Comparison of ENCODE assay signal across 1 cellular context in genomic region chr1:27157194-27157593, GRCh38.
TF ChIP-seq lines count a peak whose summit lies in the region.

No MANE protein-coding gene starts in this region.

TF ChIP-seq in K562, 482 proteins besides CTCF, POLR2A, EP300 and RAD21 (continued from another document and continues in another):
- TF ChIP-seq, protein P1, sequence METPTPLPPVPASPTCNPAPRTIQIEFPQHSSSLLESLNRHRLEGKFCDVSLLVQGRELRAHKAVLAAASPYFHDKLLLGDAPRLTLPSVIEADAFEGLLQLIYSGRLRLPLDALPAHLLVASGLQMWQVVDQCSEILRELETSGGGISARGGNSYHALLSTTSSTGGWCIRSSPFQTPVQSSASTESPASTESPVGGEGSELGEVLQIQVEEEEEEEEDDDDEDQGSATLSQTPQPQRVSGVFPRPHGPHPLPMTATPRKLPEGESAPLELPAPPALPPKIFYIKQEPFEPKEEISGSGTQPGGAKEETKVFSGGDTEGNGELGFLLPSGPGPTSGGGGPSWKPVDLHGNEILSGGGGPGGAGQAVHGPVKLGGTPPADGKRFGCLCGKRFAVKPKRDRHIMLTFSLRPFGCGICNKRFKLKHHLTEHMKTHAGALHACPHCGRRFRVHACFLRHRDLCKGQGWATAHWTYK (CRISPR knock-in tag; IDR thresholded peaks at IDR 0.05): no peak
- TF ChIP-seq MTA2 (IDR thresholded peaks at IDR 0.05; ENCODE audit: low read depth) (peak; percentile 77), ZNF395 (CRISPR knock-in tag; IDR thresholded peaks at IDR 0.05) (0 out of 2 replicates have a peak, but pooled peaks have one; percentile 21), MEF2D (tag; conservative IDR thresholded peaks at IDR 0.05; ENCODE audit: low read depth) (0 out of 2 replicates have a peak, but pooled peaks have one; percentile 12), SMC3 (conservative IDR thresholded peaks at IDR 0.05; ENCODE audit: insufficient read depth, low read depth, low read length) (no peak), GATAD2A (IDR thresholded peaks at IDR 0.05) (peak; percentile 56; the same call in 1 of the 2 replicates), ZNF398 (CRISPR knock-in tag; IDR thresholded peaks at IDR 0.05) (no peak), CBX3 (IDR thresholded peaks at IDR 0.05; ENCODE audit: borderline replicate concordance in 1 of 2, low read length in 2 of 2) (peak in 1 of 2 experiments; percentile 64; a peak in 1 of 3 replicates), HDAC2 (IDR thresholded peaks at IDR 0.05) (peak; percentile 81; the same call in 1 of the 2 replicates), SAP30 (IDR thresholded peaks at IDR 0.05; ENCODE audit: borderline replicate concordance, insufficient read depth, low read depth, low read length, poor library complexity, severe bottlenecking) (no peak), CTBP1 (IDR thresholded peaks at IDR 0.05; ENCODE audit: borderline replicate concordance) (0 out of 2 replicates have a peak, but pooled peaks have one; percentile 26), LARP7 (IDR thresholded peaks at IDR 0.05) (no peak), ELF4 (CRISPR knock-in tag; IDR thresholded peaks at IDR 0.05) (0 out of 2 replicates have a peak, but pooled peaks have one; percentile 33), CHD7 (IDR thresholded peaks at IDR 0.05; ENCODE audit: low read depth, low read length) (no peak), MEIS2 (IDR thresholded peaks at IDR 0.05; ENCODE audit: partially characterized antibody) (peak; percentile 75), MEF2A (IDR thresholded peaks at IDR 0.05; ENCODE audit: control insufficient read depth, low read depth, low read length) (0 out of 2 replicates have a peak, but pooled peaks have one; percentile 42), ZNF23 (CRISPR knock-in tag; IDR thresholded peaks at IDR 0.05) (no peak), XRCC3 (IDR thresholded peaks at IDR 0.05) (no peak), SRSF9 (IDR thresholded peaks at IDR 0.05; ENCODE audit: borderline replicate concordance, low read depth, low read length) (no peak), SETDB1 (IDR thresholded peaks at IDR 0.05; ENCODE audit: low read length) (no peak)
- TF ChIP-seq, protein P2, sequence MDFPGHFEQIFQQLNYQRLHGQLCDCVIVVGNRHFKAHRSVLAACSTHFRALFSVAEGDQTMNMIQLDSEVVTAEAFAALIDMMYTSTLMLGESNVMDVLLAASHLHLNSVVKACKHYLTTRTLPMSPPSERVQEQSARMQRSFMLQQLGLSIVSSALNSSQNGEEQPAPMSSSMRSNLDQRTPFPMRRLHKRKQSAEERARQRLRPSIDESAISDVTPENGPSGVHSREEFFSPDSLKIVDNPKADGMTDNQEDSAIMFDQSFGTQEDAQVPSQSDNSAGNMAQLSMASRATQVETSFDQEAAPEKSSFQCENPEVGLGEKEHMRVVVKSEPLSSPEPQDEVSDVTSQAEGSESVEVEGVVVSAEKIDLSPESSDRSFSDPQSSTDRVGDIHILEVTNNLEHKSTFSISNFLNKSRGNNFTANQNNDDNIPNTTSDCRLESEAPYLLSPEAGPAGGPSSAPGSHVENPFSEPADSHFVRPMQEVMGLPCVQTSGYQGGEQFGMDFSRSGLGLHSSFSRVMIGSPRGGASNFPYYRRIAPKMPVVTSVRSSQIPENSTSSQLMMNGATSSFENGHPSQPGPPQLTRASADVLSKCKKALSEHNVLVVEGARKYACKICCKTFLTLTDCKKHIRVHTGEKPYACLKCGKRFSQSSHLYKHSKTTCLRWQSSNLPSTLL (IDR thresholded peaks at IDR 0.05): no peak
- TF ChIP-seq, protein P3, sequence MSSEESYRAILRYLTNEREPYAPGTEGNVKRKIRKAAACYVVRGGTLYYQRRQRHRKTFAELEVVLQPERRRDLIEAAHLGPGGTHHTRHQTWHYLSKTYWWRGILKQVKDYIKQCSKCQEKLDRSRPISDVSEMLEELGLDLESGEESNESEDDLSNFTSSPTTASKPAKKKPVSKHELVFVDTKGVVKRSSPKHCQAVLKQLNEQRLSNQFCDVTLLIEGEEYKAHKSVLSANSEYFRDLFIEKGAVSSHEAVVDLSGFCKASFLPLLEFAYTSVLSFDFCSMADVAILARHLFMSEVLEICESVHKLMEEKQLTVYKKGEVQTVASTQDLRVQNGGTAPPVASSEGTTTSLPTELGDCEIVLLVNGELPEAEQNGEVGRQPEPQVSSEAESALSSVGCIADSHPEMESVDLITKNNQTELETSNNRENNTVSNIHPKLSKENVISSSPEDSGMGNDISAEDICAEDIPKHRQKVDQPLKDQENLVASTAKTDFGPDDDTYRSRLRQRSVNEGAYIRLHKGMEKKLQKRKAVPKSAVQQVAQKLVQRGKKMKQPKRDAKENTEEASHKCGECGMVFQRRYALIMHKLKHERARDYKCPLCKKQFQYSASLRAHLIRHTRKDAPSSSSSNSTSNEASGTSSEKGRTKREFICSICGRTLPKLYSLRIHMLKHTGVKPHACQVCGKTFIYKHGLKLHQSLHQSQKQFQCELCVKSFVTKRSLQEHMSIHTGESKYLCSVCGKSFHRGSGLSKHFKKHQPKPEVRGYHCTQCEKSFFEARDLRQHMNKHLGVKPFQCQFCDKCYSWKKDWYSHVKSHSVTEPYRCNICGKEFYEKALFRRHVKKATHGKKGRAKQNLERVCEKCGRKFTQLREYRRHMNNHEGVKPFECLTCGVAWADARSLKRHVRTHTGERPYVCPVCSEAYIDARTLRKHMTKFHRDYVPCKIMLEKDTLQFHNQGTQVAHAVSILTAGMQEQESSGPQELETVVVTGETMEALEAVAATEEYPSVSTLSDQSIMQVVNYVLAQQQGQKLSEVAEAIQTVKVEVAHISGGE (CRISPR knock-in tag; IDR thresholded peaks at IDR 0.05): no peak; a peak in 1 of 6 replicates
- TF ChIP-seq, protein P4, sequence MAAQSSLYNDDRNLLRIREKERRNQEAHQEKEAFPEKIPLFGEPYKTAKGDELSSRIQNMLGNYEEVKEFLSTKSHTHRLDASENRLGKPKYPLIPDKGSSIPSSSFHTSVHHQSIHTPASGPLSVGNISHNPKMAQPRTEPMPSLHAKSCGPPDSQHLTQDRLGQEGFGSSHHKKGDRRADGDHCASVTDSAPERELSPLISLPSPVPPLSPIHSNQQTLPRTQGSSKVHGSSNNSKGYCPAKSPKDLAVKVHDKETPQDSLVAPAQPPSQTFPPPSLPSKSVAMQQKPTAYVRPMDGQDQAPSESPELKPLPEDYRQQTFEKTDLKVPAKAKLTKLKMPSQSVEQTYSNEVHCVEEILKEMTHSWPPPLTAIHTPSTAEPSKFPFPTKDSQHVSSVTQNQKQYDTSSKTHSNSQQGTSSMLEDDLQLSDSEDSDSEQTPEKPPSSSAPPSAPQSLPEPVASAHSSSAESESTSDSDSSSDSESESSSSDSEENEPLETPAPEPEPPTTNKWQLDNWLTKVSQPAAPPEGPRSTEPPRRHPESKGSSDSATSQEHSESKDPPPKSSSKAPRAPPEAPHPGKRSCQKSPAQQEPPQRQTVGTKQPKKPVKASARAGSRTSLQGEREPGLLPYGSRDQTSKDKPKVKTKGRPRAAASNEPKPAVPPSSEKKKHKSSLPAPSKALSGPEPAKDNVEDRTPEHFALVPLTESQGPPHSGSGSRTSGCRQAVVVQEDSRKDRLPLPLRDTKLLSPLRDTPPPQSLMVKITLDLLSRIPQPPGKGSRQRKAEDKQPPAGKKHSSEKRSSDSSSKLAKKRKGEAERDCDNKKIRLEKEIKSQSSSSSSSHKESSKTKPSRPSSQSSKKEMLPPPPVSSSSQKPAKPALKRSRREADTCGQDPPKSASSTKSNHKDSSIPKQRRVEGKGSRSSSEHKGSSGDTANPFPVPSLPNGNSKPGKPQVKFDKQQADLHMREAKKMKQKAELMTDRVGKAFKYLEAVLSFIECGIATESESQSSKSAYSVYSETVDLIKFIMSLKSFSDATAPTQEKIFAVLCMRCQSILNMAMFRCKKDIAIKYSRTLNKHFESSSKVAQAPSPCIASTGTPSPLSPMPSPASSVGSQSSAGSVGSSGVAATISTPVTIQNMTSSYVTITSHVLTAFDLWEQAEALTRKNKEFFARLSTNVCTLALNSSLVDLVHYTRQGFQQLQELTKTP (IDR thresholded peaks at IDR 0.05; ENCODE audit: low read depth in 1 of 2, partially characterized antibody in 2 of 2): peak in 1 of 2 experiments; percentile 9
